In genomic region chr12:25714219-25714984, GRCh38 we compare ENCODE assay signal across 27 cellular contexts.
DNase-seq lines count a peak whose midpoint lies in the region; ATAC-seq and TF ChIP-seq lines count a peak whose summit lies in the region.
"Had no signal": no experiment of that assay in that cellular context is flagged by ENCODE, and none has a peak within 500 bp of the region (broad histone marks: within the 10 kb centered on the region; RNA-seq: fewer than 3 reads in every experiment).

No MANE protein-coding gene starts in this region.

- POLR2A ChIA-PET in activated CD4-positive, alpha-beta memory T cell treated with anti-CD3 and anti-CD28 coated beads, Interleukin-2, amount 10 ng/mL, durations not matched to agents 7 days and 5 days (lab: Charles Lee) = no interaction called here

- DNase-seq in activated CD4-positive, alpha-beta T cell treated with anti-CD3 and anti-CD28 coated beads, Interleukin-2, amount 10 ng/mL, durations not matched to agents 24 days and 14 days = peak; percentile 20
- DNase-seq in activated CD4-positive, alpha-beta T cell treated with anti-CD3 and anti-CD28 coated beads, Interleukin-2, amount 50 U/mL, for 1 hour = no peak
- DNase-seq in adipocyte (ENCODE audit: low read depth) (no peak), fibroblast of the aortic adventitia (ENCODE audit: low read depth) (peak; percentile 26), suprapubic skin (ENCODE audit: low spot score in 2 of 2) (no peak), NCI-H1105 (lab: John Stamatoyannopoulos, UW) (no peak), T-helper 17 cell (no peak)
- no peak for DNase-seq in activated CD4-positive, alpha-beta memory T cell treated with anti-CD3 and anti-CD28 coated beads, Interleukin-2, amount 10 ng/mL, durations not matched to agents 7 days and 5 days
- DNase-seq: ACHN; C1 segment of cervical spinal cord; CD4-positive, alpha-beta memory T cell; COR-L47; DMS53; H9; MM.1S; NCI-H1417 treated with DMSO at 0.1 percent for 48 hours; NCI-H187 treated with DMSO at 0.1 percent for 48 hours; NCI-H2107; NCI-H446; NCI-H524 treated with DMSO at 0.1 percent for 48 hours; NCI-H774; SIG-M5 had no signal

- peaks cover 4% of the 10 kb centered on the region for H3K9me3 Mint-ChIP-seq in activated CD4-positive, alpha-beta T cell treated with anti-CD3 and anti-CD28 coated beads, Interleukin-2, amount 10 ng/mL, durations not matched to agents 24 days and 14 days
- no peaks in the 10 kb centered on the region for H3K9me3 Mint-ChIP-seq in activated CD4-positive, alpha-beta memory T cell treated with anti-CD3 and anti-CD28 coated beads, Interleukin-2, amount 10 ng/mL, durations not matched to agents 7 days and 5 days

- peak overlapping the region; percentile 57 for H3K27ac ChIP-seq in suprapubic skin
- H3K27ac ChIP-seq: 22Rv1, SK-N-MC had no signal

- no peak overlapping the region for H3K27ac Mint-ChIP-seq in activated CD4-positive, alpha-beta T cell treated with anti-CD3 and anti-CD28 coated beads, Interleukin-2, amount 10 ng/mL, durations not matched to agents 24 days and 14 days
- no peak overlapping the region for H3K27ac Mint-ChIP-seq in activated CD4-positive, alpha-beta memory T cell treated with anti-CD3 and anti-CD28 coated beads, Interleukin-2, amount 10 ng/mL, durations not matched to agents 7 days and 5 days
- no peak overlapping the region for H3K27ac Mint-ChIP-seq in T-helper 17 cell
- H3K27ac Mint-ChIP-seq: CD4-positive, alpha-beta memory T cell; GM23338; H9; IgD-negative memory B cell had no signal

- intact Hi-C loops in activated CD4-positive, alpha-beta T cell treated with anti-CD3 and anti-CD28 coated beads, Interleukin-2, amount 10 ng/mL, durations not matched to agents 24 days and 14 days (cut with micrococcal nuclease) = no loop called here

- peak overlapping the region; percentile 53 for H3K9ac ChIP-seq in adipocyte (ENCODE audit: low read length)
- H3K9ac ChIP-seq: KMS-11 had no signal

- H3K4me3 ChIP-seq in adipocyte (ENCODE audit: low read length) (peak overlapping the region; percentile 67), fibroblast of the aortic adventitia (ENCODE audit: low read depth, low read length) (no peak overlapping the region), suprapubic skin (no peak overlapping the region)
- H3K4me3 ChIP-seq: GM23338, SK-N-MC had no signal

- ATAC-seq in T-helper 17 cell = no peak
- ATAC-seq: GM23338 had no signal

- 69% methylated on average over 6 of the region's 6 CpGs for WGBS in suprapubic skin

- H3K4me3 Mint-ChIP-seq in activated CD4-positive, alpha-beta T cell treated with anti-CD3 and anti-CD28 coated beads, Interleukin-2, amount 10 ng/mL, durations not matched to agents 24 days and 14 days = no peak overlapping the region
- no peak overlapping the region for H3K4me3 Mint-ChIP-seq in activated CD4-positive, alpha-beta memory T cell treated with anti-CD3 and anti-CD28 coated beads, Interleukin-2, amount 10 ng/mL, durations not matched to agents 7 days and 5 days
- H3K4me3 Mint-ChIP-seq in T-helper 17 cell = no peak overlapping the region
- H3K4me3 Mint-ChIP-seq: CD4-positive, alpha-beta memory T cell; GM23338; H9 had no signal

- no peak for TF ChIP-seq CTCF in fibroblast of the aortic adventitia (IDR thresholded peaks at IDR 0.05; ENCODE audit: insufficient read depth, low read length)
- TF ChIP-seq CTCF in suprapubic skin (IDR thresholded peaks at IDR 0.05) = no peak

- H3K4me1 ChIP-seq in adipocyte (ENCODE audit: control insufficient read depth, insufficient read depth, low read length) = peaks cover 32% of the 10 kb centered on the region
- no peaks in the 10 kb centered on the region for H3K4me1 ChIP-seq in suprapubic skin

- TF ChIP-seq POLR2A in suprapubic skin (IDR thresholded peaks at IDR 0.05) = no peak

- peaks cover 13% of the 10 kb centered on the region for H3K27me3 Mint-ChIP-seq in activated CD4-positive, alpha-beta T cell treated with anti-CD3 and anti-CD28 coated beads, Interleukin-2, amount 10 ng/mL, durations not matched to agents 24 days and 14 days
- peaks cover 7% of the 10 kb centered on the region for H3K27me3 Mint-ChIP-seq in activated CD4-positive, alpha-beta memory T cell treated with anti-CD3 and anti-CD28 coated beads, Interleukin-2, amount 10 ng/mL, durations not matched to agents 7 days and 5 days
- no peaks in the 10 kb centered on the region for H3K27me3 Mint-ChIP-seq in T-helper 17 cell

- H3K36me3 Mint-ChIP-seq in activated CD4-positive, alpha-beta T cell treated with anti-CD3 and anti-CD28 coated beads, Interleukin-2, amount 10 ng/mL, durations not matched to agents 24 days and 14 days (ENCODE audit: low read depth) = peaks cover 2% of the 10 kb centered on the region
- no peaks in the 10 kb centered on the region for H3K36me3 Mint-ChIP-seq in activated CD4-positive, alpha-beta memory T cell treated with anti-CD3 and anti-CD28 coated beads, Interleukin-2, amount 10 ng/mL, durations not matched to agents 7 days and 5 days (ENCODE audit: low read depth)
- H3K36me3 Mint-ChIP-seq in T-helper 17 cell (ENCODE audit: low read depth) = no peaks in the 10 kb centered on the region
- H3K36me3 Mint-ChIP-seq: CD4-positive, alpha-beta memory T cell; IgD-negative memory B cell had no signal

- H3K9me3 ChIP-seq in adipocyte (ENCODE audit: control insufficient read depth, low read length) = peaks cover 11% of the 10 kb centered on the region
- peaks cover 8% of the 10 kb centered on the region for H3K9me3 ChIP-seq in suprapubic skin
- no peaks in the 10 kb centered on the region for H3K9me3 ChIP-seq in T-helper 17 cell (ENCODE audit: control insufficient read depth, low read length, poor library complexity, severe bottlenecking)

- H3K27me3 ChIP-seq in adipocyte (replicated peaks; ENCODE audit: control insufficient read depth, insufficient read depth, low read length) = no peaks in the 10 kb centered on the region
- H3K27me3 ChIP-seq in suprapubic skin = no peaks in the 10 kb centered on the region

- no peaks in the 10 kb centered on the region for H3K4me1 Mint-ChIP-seq in activated CD4-positive, alpha-beta T cell treated with anti-CD3 and anti-CD28 coated beads, Interleukin-2, amount 10 ng/mL, durations not matched to agents 24 days and 14 days
- peaks cover 5% of the 10 kb centered on the region for H3K4me1 Mint-ChIP-seq in activated CD4-positive, alpha-beta memory T cell treated with anti-CD3 and anti-CD28 coated beads, Interleukin-2, amount 10 ng/mL, durations not matched to agents 7 days and 5 days
- no peaks in the 10 kb centered on the region for H3K4me1 Mint-ChIP-seq in T-helper 17 cell
- H3K4me1 Mint-ChIP-seq: GM23338 had no signal

- no peak for TF ChIP-seq EP300 in suprapubic skin (IDR thresholded peaks at IDR 0.05)

- no peaks in the 10 kb centered on the region for H3K36me3 ChIP-seq in adipocyte (ENCODE audit: control insufficient read depth, insufficient read depth, low read length, severe bottlenecking)
- no peaks in the 10 kb centered on the region for H3K36me3 ChIP-seq in suprapubic skin

- CTCF ChIA-PET in activated CD4-positive, alpha-beta memory T cell treated with anti-CD3 and anti-CD28 coated beads, Interleukin-2, amount 10 ng/mL, durations not matched to agents 7 days and 5 days (lab: Charles Lee) = no interaction called here

Comparison
In these comparisons a context has a peak if more than half of its experiments do, and no peak if none do; other contexts are left out.
1. DNase-seq: peak in activated CD4-positive, alpha-beta T cell treated with anti-CD3 and anti-CD28 coated beads, Interleukin-2, amount 10 ng/mL, durations not matched to agents 24 days and 14 days (single experiment) and fibroblast of the aortic adventitia (single experiment); none in activated CD4-positive, alpha-beta T cell treated with anti-CD3 and anti-CD28 coated beads, Interleukin-2, amount 50 U/mL, for 1 hour (single experiment), adipocyte (single experiment), suprapubic skin (0 of 2), NCI-H1105 (single experiment), activated CD4-positive, alpha-beta memory T cell treated with anti-CD3 and anti-CD28 coated beads, Interleukin-2, amount 10 ng/mL, durations not matched to agents 7 days and 5 days (single experiment) and T-helper 17 cell (0 of 3).